1 cellular context compared by ENCODE assay signal in the genomic region with DNA sequence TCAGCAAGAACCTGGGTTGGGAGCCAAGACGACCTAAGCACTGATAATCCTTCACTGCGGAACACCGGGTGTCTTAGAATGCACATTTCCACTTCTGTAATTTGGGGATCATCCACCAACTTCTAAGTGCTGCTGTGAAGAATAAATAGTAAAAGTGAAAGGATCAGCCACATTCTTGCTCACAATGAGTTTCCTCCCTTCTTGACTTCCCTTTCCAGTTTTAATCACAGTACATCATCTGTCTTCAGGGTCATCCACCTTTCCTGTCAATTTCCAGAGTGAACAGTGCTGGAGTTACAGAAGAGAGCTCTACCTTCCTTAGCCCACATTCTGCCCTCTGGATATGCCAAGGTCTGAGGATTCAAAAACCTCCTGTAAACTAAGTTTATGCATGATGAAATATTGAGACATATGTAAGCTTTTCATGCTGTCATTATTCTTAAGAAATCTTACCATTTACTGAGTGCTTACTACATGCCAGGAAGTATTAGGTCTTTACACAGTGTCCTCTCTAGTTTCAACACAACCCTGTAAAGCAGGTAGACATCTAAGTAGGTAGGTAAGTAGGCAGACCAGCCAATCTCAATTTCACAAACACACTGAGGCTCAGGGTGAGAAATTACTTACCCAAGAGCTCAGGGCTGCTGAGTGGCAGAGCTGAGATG.
TF ChIP-seq lines count a peak whose summit lies in the region.

No MANE protein-coding gene starts in this region.

TF ChIP-seq in SK-N-SH treated with all-trans-retinoic acid at 6 μM for 48 hours, 23 proteins besides CTCF, POLR2A, EP300 and RAD21 (continued from another document):
- TF ChIP-seq CREB5 (CRISPR knock-in tag; IDR thresholded peaks at IDR 0.05; ENCODE audit: low read depth) (no peak), BACH2 (CRISPR knock-in tag; IDR thresholded peaks at IDR 0.05; ENCODE audit: borderline replicate concordance) (no peak), ZNF565 (CRISPR knock-in tag; conservative IDR thresholded peaks at IDR 0.05; ENCODE audit: low read depth) (no peak), TOX (CRISPR knock-in tag; IDR thresholded peaks at IDR 0.05; ENCODE audit: borderline replicate concordance) (no peak), ESRRG (CRISPR knock-in tag; IDR thresholded peaks at IDR 0.05) (no peak)
